ENCODE assay signal across 21 cellular contexts in the genomic region with DNA sequence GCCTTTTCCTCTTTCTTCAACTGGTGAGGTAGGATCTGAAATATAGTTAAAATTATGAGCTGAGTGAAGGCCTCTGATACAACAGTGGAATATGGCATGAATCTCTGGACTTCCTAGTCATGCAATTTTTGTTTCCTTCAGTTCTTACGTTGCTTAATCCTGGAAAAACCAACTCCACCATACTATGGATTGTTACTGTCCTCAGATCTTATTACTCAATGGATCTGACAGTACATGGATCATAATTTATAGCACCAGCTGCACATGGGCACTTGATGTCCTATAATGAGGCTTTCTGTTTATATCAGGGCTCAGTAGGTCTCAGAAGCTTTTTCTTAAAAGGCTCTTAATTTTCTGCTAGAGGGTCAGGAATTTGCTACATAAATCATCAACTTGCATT.
"Had no signal": no experiment of that assay in that cellular context is flagged by ENCODE, and none has a peak within 500 bp of the region (broad histone marks: within the 10 kb centered on the region; RNA-seq: fewer than 3 reads in every experiment).

No MANE protein-coding gene starts in this region.

- H3K4me1 ChIP-seq: left ventricle myocardium inferior, right atrium auricular region, right lobe of liver, tibial nerve, uterus had no signal

- H3K36me3 ChIP-seq: left ventricle myocardium inferior, ovary, right atrium auricular region, right lobe of liver, tibial nerve, uterus had no signal

- DNase-seq: islet precursor cell; left ventricle myocardium inferior; midbrain; mucosa of descending colon; naive thymus-derived CD4-positive, alpha-beta T cell; ovary; right lobe of liver; stimulated activated CD4-positive, alpha-beta T cell treated with anti-CD3 and anti-CD28 coated beads, Interleukin-1b, Interleukin-23, amount 100 ng/mL, for 48 hours; stimulated activated CD4-positive, alpha-beta T cell treated with anti-CD3 and anti-CD28 coated beads, Interleukin-2, amount 100 ng/mL, for 48 hours; stimulated activated CD4-positive, alpha-beta T cell treated with anti-CD3 and anti-CD28 coated beads, Interleukin-4, amount 100 ng/mL, for 4 hours; stimulated activated CD8-positive, alpha-beta memory T cell treated with anti-CD3 and anti-CD28 coated beads, Interleukin-4, amount 100 ng/mL, for 48 hours; stimulated activated naive CD4-positive, alpha-beta T cell treated with Interleukin-2 at 50 U/mL for 16 hours; stimulated activated naive CD8-positive, alpha-beta T cell treated with anti-CD3 and anti-CD28 coated beads, Interleukin-15, amount 100 ng/mL, for 72 hours; substantia nigra; uterus had no signal

- H3K27me3 ChIP-seq: ovary, right atrium auricular region, right lobe of liver, tibial nerve, uterus had no signal

- H3K27ac ChIP-seq: left ventricle myocardium inferior, ovary, right atrium auricular region, right lobe of liver, tibial nerve, uterus had no signal

- ATAC-seq: mucosa of descending colon; naive thymus-derived CD4-positive, alpha-beta T cell; natural killer cell treated with Interleukin-12 subunit alpha and Interleukin-12 subunit beta and Interleukin-15 and Interleukin-18, amount 100 ng/mL, for 72 hours; right lobe of liver; stimulated activated memory B cell treated with anti-CD40 and anti-IgM and Interleukin-4, amounts not matched to agents 10 μg/mL and 1 μg/mL and 100 μg/mL, for 72 hours; stimulated activated naive CD8-positive, alpha-beta T cell treated with anti-CD3 and anti-CD28 coated beads, Interleukin-15, amount 100 ng/mL, for 72 hours had no signal

- H3K4me3 ChIP-seq: left ventricle myocardium inferior, lung, mucosa of descending colon, ovary, right atrium auricular region, right lobe of liver, smooth muscle cell, tibial nerve, uterus had no signal

- H3K9me3 ChIP-seq: ovary, right lobe of liver, tibial nerve, uterus had no signal
